Comparison of ENCODE assay signal across 30 cellular contexts in genomic region chr7:158738841-158739240, GRCh38.
"Had no signal": no experiment of that assay in that cellular context is flagged by ENCODE, and none has a peak within 500 bp of the region (broad histone marks: within the 10 kb centered on the region; RNA-seq: fewer than 3 reads in every experiment).

No MANE protein-coding gene starts in this region.

- DNase-seq: activated CD4-positive, alpha-beta T cell treated with anti-CD3 and anti-CD28 coated beads, Interleukin-2, amount 10 ng/mL, durations not matched to agents 7 days and 5 days; activated CD8-positive, alpha-beta memory T cell treated with anti-CD3 and anti-CD28 coated beads, Interleukin-2, amount 10 ng/mL, durations not matched to agents 7 days and 5 days; activated CD8-positive, alpha-beta T cell treated with anti-CD3 and anti-CD28 coated beads, Interleukin-2, amount 10 ng/mL, durations not matched to agents 7 days and 5 days; activated naive CD4-positive, alpha-beta T cell; activated naive CD8-positive, alpha-beta T cell treated with anti-CD3 and anti-CD28 coated beads for 36 hours; activated T-cell treated with anti-CD3 and anti-CD28 coated beads for 4 hours; activated T-cell treated with anti-CD3 and anti-CD28 coated beads, Interleukin-2, amount 50 U/mL, for 72 hours; adrenal gland; aorta; cerebellar nuclear complex; colonic mucosa; dorsolateral prefrontal cortex; effector memory CD4-positive, alpha-beta T cell; hippocampal formation; immature natural killer cell; kidney; left colon; midbrain; naive thymus-derived CD4-positive, alpha-beta T cell; occipital lobe; stimulated activated CD4-positive, alpha-beta T cell treated with anti-CD3 and anti-CD28 coated beads, Interleukin-2, amount 100 ng/mL, for 48 hours; stimulated activated naive CD4-positive, alpha-beta T cell treated with Interleukin-2 at 50 U/mL for 16 hours; T-helper 17 cell; T1000; trophoblast cell; uterus; WERI-Rb-1 had no signal

- H3K9me3 ChIP-seq: adrenal gland, colonic mucosa, right atrium auricular region, thoracic aorta, uterus had no signal

- H3K27ac ChIP-seq: cardiac muscle cell, colonic mucosa, right atrium auricular region, thoracic aorta, WERI-Rb-1 had no signal

- H3K27me3 ChIP-seq: adrenal gland, cardiac muscle cell, colonic mucosa, dorsolateral prefrontal cortex, right atrium auricular region, uterus had no signal

- H3K4me1 ChIP-seq: colonic mucosa, right atrium auricular region, uterus had no signal

- H3K4me3 ChIP-seq: adrenal gland, cardiac muscle cell, colonic mucosa, dorsolateral prefrontal cortex, right atrium auricular region, thoracic aorta, uterus had no signal

- H3K36me3 ChIP-seq: uterus had no signal
